Comparison of ENCODE assay signal across 8 cellular contexts in the genomic region with DNA sequence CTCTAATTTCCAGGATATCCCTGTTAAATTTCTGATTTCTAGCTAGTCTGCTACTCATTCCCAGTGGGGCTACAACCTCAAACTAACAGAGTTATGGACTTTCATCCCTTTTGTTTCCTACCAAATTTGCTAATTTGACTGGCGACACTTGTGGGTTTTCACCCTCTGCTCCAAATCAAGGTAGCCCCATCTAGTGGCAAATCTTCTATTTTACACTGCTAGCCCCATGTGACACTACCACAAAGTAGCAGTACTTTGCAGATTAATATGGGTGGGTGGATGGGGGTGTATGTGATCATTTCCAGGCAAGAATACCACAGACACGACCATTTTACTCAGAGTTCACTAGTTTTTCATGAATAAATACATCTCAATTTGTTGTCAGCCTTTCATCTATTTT.
DNase-seq lines count a peak whose midpoint lies in the region; ATAC-seq, FAIRE-seq and TF ChIP-seq lines count a peak whose summit lies in the region.

No MANE protein-coding gene starts in this region.

- H2AFZ ChIP-seq in Loucy (ENCODE audit: low read length), result peak overlapping the region; percentile 55; the same call in 1 of the 2 replicates

- TF ChIP-seq CTCF in Loucy (conservative IDR thresholded peaks at IDR 0.05; ENCODE audit: low read length), result peak; percentile 63

- FAIRE-seq in HTR-8/SVneo (lab: Jason Lieb, UNC), result no peak

- H3K79me2 ChIP-seq in Loucy (ENCODE audit: insufficient read depth, low read length), result no peaks in the 10 kb centered on the region

- no peaks in the 10 kb centered on the region for H3K27me3 ChIP-seq in Loucy (ENCODE audit: insufficient read depth, low read length, poor library complexity, severe bottlenecking)

- H3K4me1 Mint-ChIP-seq in activated naive CD4-positive, alpha-beta T cell treated with anti-CD3 and anti-CD28 coated beads, Interleukin-2, amount 50 U/mL, for 24 hours, result peaks cover 8% of the 10 kb centered on the region
- H3K4me1 Mint-ChIP-seq in naive thymus-derived CD8-positive, alpha-beta T cell, result peaks cover 0 to 12% (median 5%) of the 10 kb centered on the region in 4 donors

- POLR2A ChIA-PET in naive thymus-derived CD8-positive, alpha-beta T cell (lab: Charles Lee), result no interaction called here

- no peak overlapping the region for H3K9ac ChIP-seq in Loucy (ENCODE audit: low read depth, low read length, poor library complexity, severe bottlenecking)

- H3F3A ChIP-seq in Loucy (ENCODE audit: low read depth), result no peaks in the 10 kb centered on the region

- no peaks in the 10 kb centered on the region for H3K4me1 ChIP-seq in Loucy (ENCODE audit: insufficient read depth, low read length, poor library complexity, severe bottlenecking)

- peaks cover 1% of the 10 kb centered on the region for H3K36me3 Mint-ChIP-seq in activated naive CD4-positive, alpha-beta T cell treated with anti-CD3 and anti-CD28 coated beads, Interleukin-2, amount 50 U/mL, for 24 hours
- peaks cover 0 to 27% (median 0%) of the 10 kb centered on the region in 3 donors for H3K36me3 Mint-ChIP-seq in naive thymus-derived CD8-positive, alpha-beta T cell

- H3K27ac Mint-ChIP-seq in activated naive CD4-positive, alpha-beta T cell treated with anti-CD3 and anti-CD28 coated beads, Interleukin-2, amount 50 U/mL, for 24 hours, result peak overlapping the region; percentile 35
- peak overlapping the region in 1 of 10 donors; percentile 19 for H3K27ac Mint-ChIP-seq in naive thymus-derived CD8-positive, alpha-beta T cell

- no peak overlapping the region for H3K4me2 ChIP-seq in Loucy (ENCODE audit: low read depth, low read length, poor library complexity, severe bottlenecking)

- H3K9me3 Mint-ChIP-seq in activated naive CD4-positive, alpha-beta T cell treated with anti-CD3 and anti-CD28 coated beads, Interleukin-2, amount 50 U/mL, for 24 hours, result no peaks in the 10 kb centered on the region
- H3K9me3 Mint-ChIP-seq in naive thymus-derived CD8-positive, alpha-beta T cell, result peaks cover 0 to 35% (median 0%) of the 10 kb centered on the region in 9 donors

- no peak overlapping the region for H3K4me3 Mint-ChIP-seq in activated naive CD4-positive, alpha-beta T cell treated with anti-CD3 and anti-CD28 coated beads, Interleukin-2, amount 50 U/mL, for 24 hours
- no peak overlapping the region for H3K4me3 Mint-ChIP-seq in naive thymus-derived CD8-positive, alpha-beta T cell

- H3K9me2 ChIP-seq in Loucy (replicated peaks; ENCODE audit: low read depth, low read length), result no peaks in the 10 kb centered on the region

- peak; percentile 91 for ATAC-seq in GM21723 (IDR thresholded peaks at IDR 0.05; ENCODE audit: unreplicated experiment)
- peak; percentile 68 to 79 for ATAC-seq in naive thymus-derived CD8-positive, alpha-beta T cell

- H3K9me3 ChIP-seq in Loucy (ENCODE audit: insufficient read depth, low read depth, low read length), result no peaks in the 10 kb centered on the region

- peak; percentile 47 for DNase-seq in NCI-H82 (lab: John Stamatoyannopoulos, UW)
- DNase-seq in NCI-H82 treated with DMSO at 0.1 percent for 48 hours (lab: John Stamatoyannopoulos, UW; ENCODE audit: unreplicated experiment), result no peak
- peak in 7 of 10 donors; percentile 2 to 48 (median 18) for DNase-seq in naive thymus-derived CD8-positive, alpha-beta T cell
- DNase-seq in HTR-8/SVneo (ENCODE audit: insufficient read length, low spot score), result no peak
- DNase-seq in NCI-H2196 treated with DMSO at 0.1 percent for 48 hours (lab: John Stamatoyannopoulos, UW; ENCODE audit: unreplicated experiment), result no peak

- H3K27me3 Mint-ChIP-seq in activated naive CD4-positive, alpha-beta T cell treated with anti-CD3 and anti-CD28 coated beads, Interleukin-2, amount 50 U/mL, for 24 hours, result no peaks in the 10 kb centered on the region
- peaks cover 0 to 1% (median 0%) of the 10 kb centered on the region in 5 donors for H3K27me3 Mint-ChIP-seq in naive thymus-derived CD8-positive, alpha-beta T cell

- no peak overlapping the region for H3K4me3 ChIP-seq in Loucy (ENCODE audit: low read length, poor library complexity, severe bottlenecking)

- no peaks in the 10 kb centered on the region for H3K36me3 ChIP-seq in Loucy (ENCODE audit: insufficient read depth, low read length)

- no peaks in the 10 kb centered on the region for H4K20me1 ChIP-seq in Loucy (ENCODE audit: insufficient read depth, low read length, poor library complexity, severe bottlenecking)

Comparison
In these comparisons a context has a peak if more than half of its experiments do, and no peak if none do; other contexts are left out.
1. DNase-seq: peak in NCI-H82 (single experiment) and naive thymus-derived CD8-positive, alpha-beta T cell (7 of 10); none in NCI-H82 treated with DMSO at 0.1 percent for 48 hours (single experiment), HTR-8/SVneo (single experiment) and NCI-H2196 treated with DMSO at 0.1 percent for 48 hours (single experiment).